In the genomic region with DNA sequence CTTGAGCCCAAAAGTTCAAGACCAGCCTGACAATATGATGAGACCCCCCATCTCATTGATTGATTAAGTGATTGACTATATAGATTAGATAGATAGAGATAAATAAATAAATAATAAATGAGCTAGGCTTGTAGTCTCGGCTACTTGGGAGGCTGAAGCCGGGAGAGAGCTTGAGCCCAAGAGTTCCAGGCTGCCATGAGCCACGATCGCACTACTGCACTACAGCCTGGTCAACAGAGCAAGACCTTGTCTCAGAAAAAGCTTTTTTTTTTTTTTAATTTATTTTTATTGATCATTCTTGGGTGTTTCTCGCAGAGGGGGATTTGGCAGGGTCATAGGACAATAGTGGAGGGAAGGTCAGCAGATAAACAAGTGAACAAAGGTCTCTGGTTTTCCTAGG, we compare ENCODE assay signal across 27 cellular contexts.
"Had no signal": no experiment of that assay in that cellular context is flagged by ENCODE, and none has a peak within 500 bp of the region (broad histone marks: within the 10 kb centered on the region; RNA-seq: fewer than 3 reads in every experiment).

No MANE protein-coding gene starts in this region.

- H3K36me3 ChIP-seq: left ventricle myocardium inferior, neural progenitor cell, neutrophil, right atrium auricular region, stomach, tibial artery, upper lobe of right lung had no signal

- H3K9me3 ChIP-seq: left ventricle myocardium inferior, neutrophil, right atrium auricular region, stomach, testis, tibial artery, upper lobe of right lung had no signal

- H3K27me3 Mint-ChIP-seq: naive B cell; stimulated activated naive B cell treated with anti-CD40 and anti-IgM and Interleukin-4, amounts not matched to agents 10 μg/mL and 1 μg/mL and 100 μg/mL, for 72 hours had no signal

- ATAC-seq: natural killer cell; sciatic nerve; stimulated activated naive B cell treated with anti-CD40 and anti-IgM and Interleukin-4, amounts not matched to agents 10 μg/mL and 1 μg/mL and 100 μg/mL, for 72 hours; stimulated activated naive CD8-positive, alpha-beta T cell treated with anti-CD3 and anti-CD28 coated beads, Interleukin-15, Interleukin-2, amounts not matched to agents 100 U/mL and 50 U/mL, for 24 hours; upper lobe of right lung had no signal

- H3K4me3 ChIP-seq: left ventricle myocardium inferior, lung, neural progenitor cell, right atrium auricular region, skin epidermis, stomach, testis, tibial artery, upper lobe of right lung had no signal

- H3K4me3 Mint-ChIP-seq: mesothelial cell of epicardium; naive B cell; natural killer cell; nephron progenitor cell; neural progenitor cell; stimulated activated naive B cell treated with anti-CD40 and anti-IgM and Interleukin-4, amounts not matched to agents 10 μg/mL and 1 μg/mL and 100 μg/mL, for 72 hours had no signal

- H3K9me3 Mint-ChIP-seq: natural killer cell had no signal

- H3K36me3 Mint-ChIP-seq: natural killer cell had no signal

- H3K9ac ChIP-seq: neural progenitor cell, parathyroid adenoma had no signal

- H3K4me1 Mint-ChIP-seq: mesothelial cell of epicardium had no signal

- FAIRE-seq: urothelium cell line had no signal

- H3K27me3 ChIP-seq: neural progenitor cell, neutrophil, right atrium auricular region, stomach, testis, tibial artery, upper lobe of right lung had no signal

- H3K27ac Mint-ChIP-seq: mesothelial cell of epicardium; nephron progenitor cell; neural progenitor cell; stimulated activated naive B cell treated with anti-CD40 and anti-IgM and Interleukin-4, amounts not matched to agents 10 μg/mL and 1 μg/mL and 100 μg/mL, for 72 hours had no signal

- H3K27ac ChIP-seq: left ventricle myocardium inferior, neural progenitor cell, neutrophil, parathyroid adenoma, right atrium auricular region, skin epidermis, stomach, testis, tibial artery, upper lobe of right lung had no signal

- H3K4me1 ChIP-seq: left ventricle myocardium inferior, parathyroid adenoma, right atrium auricular region, stomach, testis, tibial artery, upper lobe of right lung had no signal

- DNase-seq: islet precursor cell; left ventricle myocardium inferior; mesendoderm; naive B cell; natural killer cell; nephron progenitor cell; occipital lobe; stimulated activated CD4-positive, alpha-beta T cell treated with anti-CD3 and anti-CD28 coated beads, Interleukin-12 subunit alpha, Interleukin-12 subunit beta, amount 100 ng/mL, for 4 hours; stimulated activated CD4-positive, alpha-beta T cell treated with anti-CD3 and anti-CD28 coated beads, Interleukin-15, amount 100 ng/mL, for 24 hours; stimulated activated CD4-positive, alpha-beta T cell treated with anti-CD3 and anti-CD28 coated beads, Interleukin-2, amount 100 ng/mL, for 24 hours; stimulated activated CD4-positive, alpha-beta T cell treated with anti-CD3 and anti-CD28 coated beads, Interleukin-4, amount 100 ng/mL, for 1 hour; stimulated activated naive B cell treated with anti-CD40 and anti-IgM and Interleukin-4, amounts not matched to agents 10 μg/mL and 1 μg/mL and 100 μg/mL, for 72 hours; stimulated activated naive CD8-positive, alpha-beta T cell treated with anti-CD3 and anti-CD28 coated beads, Interleukin-15, Interleukin-2, amounts not matched to agents 100 U/mL and 50 U/mL, for 24 hours; stomach; testis; tibial artery; trophoblast cell; upper lobe of right lung had no signal
